In genomic region chr14:92986254-92987147, GRCh38 we compare ENCODE assay signal across 9 cellular contexts.
DNase-seq lines count a peak whose midpoint lies in the region; ATAC-seq, FAIRE-seq and TF ChIP-seq lines count a peak whose summit lies in the region.
"Had no signal": no experiment of that assay in that cellular context is flagged by ENCODE, and none has a peak within 500 bp of the region (broad histone marks: within the 10 kb centered on the region; RNA-seq: fewer than 3 reads in every experiment).

No MANE protein-coding gene starts in this region.

- POLR2A ChIA-PET in HepG2 (lab: Yijun Ruan, JAX), result interaction anchor here (1.8 to 2.6 kb wide), 2 partner anchors 33 to 36 kb away, joined by 4 to 15 read pairs; no protein-coding TSS in a partner anchor

- DNase-seq in HuH-7.5 (ENCODE audit: low spot score) (peak; percentile 80), cardiac fibroblast (ENCODE audit: low read depth in 2 of 2) (peak; percentile 70 to 76), HepG2 (ENCODE audit: low spot score) (peak; percentile 92), transverse colon (no peak), Kasumi-1 (lab: John Stamatoyannopoulos, UW) (no peak)
- DNase-seq: colonic mucosa had no signal

- ATAC-seq in HepG2 (peak; percentile 74), HG03196 (IDR thresholded peaks at IDR 0.05; ENCODE audit: unreplicated experiment) (no peak), HG02623 (IDR thresholded peaks at IDR 0.05; ENCODE audit: unreplicated experiment) (no peak)

- H2AFZ ChIP-seq in HepG2 (ENCODE audit: low read length), result no peak overlapping the region

- no peaks in the 10 kb centered on the region for H3K79me2 ChIP-seq in HepG2 (ENCODE audit: insufficient read depth, low read length)

- TF ChIP-seq CTCF in cardiac fibroblast (IDR thresholded peaks at IDR 0.05; ENCODE audit: low read depth, low read length) (no peak), HepG2 (CRISPR knock-in tag; IDR thresholded peaks at IDR 0.05) (no peak), transverse colon (IDR thresholded peaks at IDR 0.05) (no peak)

- CTCF ChIA-PET in HepG2 (lab: Yijun Ruan, JAX; ENCODE audit: low intra/inter-chr PET ratio, low total read pairs), result no interaction called here

- no peak overlapping the region for H3K27ac ChIP-seq in HepG2 (ENCODE audit: extremely low read length, insufficient read depth, low read length)
- H3K27ac ChIP-seq in transverse colon, result peak overlapping the region; percentile 14 to 77 (median 64)
- H3K27ac ChIP-seq: colonic mucosa, neutrophil had no signal

- no peaks in the 10 kb centered on the region; the same call in 1 of the 2 replicates for H4K20me1 ChIP-seq in HepG2 (ENCODE audit: insufficient read depth, low read length)

- FAIRE-seq in HepG2 (lab: Jason Lieb, UNC), result peak; percentile 91

- no peak for TF ChIP-seq RAD21 in HepG2 (CRISPR knock-in tag; IDR thresholded peaks at IDR 0.05)

- H3K36me3 ChIP-seq in HepG2 (replicated peaks in 1 of 2; ENCODE audit: control insufficient read depth in 1 of 2, insufficient read depth in 2 of 2, low read length in 2 of 2) (0 out of 5 replicates have a peak, but pooled peaks cover 0 to 5% of the 10 kb centered on the region in 2 experiments), transverse colon (no peaks in the 10 kb centered on the region)
- H3K36me3 ChIP-seq: colonic mucosa had no signal

- peak overlapping the region; percentile 18; the same call in 1 of the 2 replicates for H3K4me2 ChIP-seq in HepG2 (ENCODE audit: low read depth, low read length)

- H3K9ac ChIP-seq in HepG2 (ENCODE audit: insufficient read depth, low read depth, low read length), result no peak overlapping the region

- H3K9me3 ChIP-seq in HepG2 (ENCODE audit: low read length), result no peaks in the 10 kb centered on the region
- no peaks in the 10 kb centered on the region for H3K9me3 ChIP-seq in transverse colon
- H3K9me3 ChIP-seq: colonic mucosa, neutrophil had no signal

- in situ Hi-C loops in HepG2 (cut with HindIII; ENCODE audit: extremely low pct_ligation_motif_present, low pct_unique_long_range_greater_than_20kb), result no loop called here
- in situ Hi-C loops in transverse colon (cut with MboI; ENCODE audit: low pct_ligation_motif_present in 1 of 4, low pct_unique_long_range_greater_than_20kb in 1 of 4, low sequenced_read_pairs in 3 of 4), result no loop called here

- TF ChIP-seq EP300 in HepG2 (IDR thresholded peaks at IDR 0.05; ENCODE audit: low read depth in 2 of 2, low read length in 2 of 2) (no peak), HepG2 (CRISPR knock-in tag; IDR thresholded peaks at IDR 0.05; ENCODE audit: borderline replicate concordance) (0 out of 2 replicates have a peak, but pooled peaks have one; percentile 26), transverse colon (IDR thresholded peaks at IDR 0.05; ENCODE audit: low read depth) (no peak)

- H3K4me3 ChIP-seq in cardiac fibroblast (replicated peaks in 1 of 2; ENCODE audit: low read depth in 2 of 2, low read length in 2 of 2), result no peak overlapping the region
- H3K4me3 ChIP-seq in HepG2 (replicated peaks in 1 of 3; ENCODE audit: insufficient read depth in 1 of 3, low read depth in 2 of 3, low read length in 3 of 3), result no peak overlapping the region; a peak in 1 of 6 replicates
- H3K4me3 ChIP-seq in transverse colon, result no peak overlapping the region
- H3K4me3 ChIP-seq: colonic mucosa had no signal

- TF ChIP-seq POLR2A in HepG2 (IDR thresholded peaks at IDR 0.05; ENCODE audit: insufficient read depth in 1 of 2, low read depth in 2 of 2, low read length in 2 of 2), result no peak
- no peak for TF ChIP-seq POLR2A in transverse colon (IDR thresholded peaks at IDR 0.05)

- H3K27me3 ChIP-seq in HepG2 (ENCODE audit: control insufficient read depth in 1 of 2, insufficient read depth in 2 of 2, low read length in 2 of 2) (no peaks in the 10 kb centered on the region), transverse colon (no peaks in the 10 kb centered on the region)
- H3K27me3 ChIP-seq: colonic mucosa, neutrophil had no signal

- WGBS in HepG2 (ENCODE audit: low lambda C conversion rate), result 0% methylated on average over 1 of the region's 6 CpGs
- WGBS in transverse colon (ENCODE audit: low coverage in 1 of 2), 2 donors, result 77% methylated on average over 6 of the region's 6 CpGs; no CpG with 5 or more reads in 1 of the 2 donors

- H3K4me1 ChIP-seq in HepG2 (ENCODE audit: insufficient read depth, low read length), result peaks cover 62% of the 10 kb centered on the region
- peaks cover 11 to 27% (median 20%) of the 10 kb centered on the region in 4 donors for H3K4me1 ChIP-seq in transverse colon
- H3K4me1 ChIP-seq: colonic mucosa had no signal

- BruUV-seq in HepG2 (replicated peaks; lab: Mats Ljungman, UMichigan), result no TSS peak

- intact Hi-C loops in HepG2 (cut with micrococcal nuclease; ENCODE audit: unreplicated experiment), result no loop called here
- intact Hi-C loops in transverse colon (cut with DNase I; ENCODE audit: low total_unique reads), result no loop called here

TF ChIP-seq in HepG2, 621 proteins besides CTCF, POLR2A, EP300 and RAD21 (continues in another document):
- TF ChIP-seq GATAD2A (CRISPR knock-in tag; IDR thresholded peaks at IDR 0.05) (peak; percentile 35; the same call in 1 of the 2 replicates), SOX6 (IDR thresholded peaks at IDR 0.05) (no peak), SOX6 (CRISPR knock-in tag; IDR thresholded peaks at IDR 0.05) (0 out of 2 replicates have a peak, but pooled peaks have one; percentile 20), TBX2 (CRISPR knock-in tag; IDR thresholded peaks at IDR 0.05; ENCODE audit: borderline replicate concordance) (peak; percentile 39; the same call in 1 of the 2 replicates), HNF4A (CRISPR knock-in tag; IDR thresholded peaks at IDR 0.05) (peak; percentile 37; the same call in 1 of the 2 replicates), HMG20A (CRISPR knock-in tag; IDR thresholded peaks at IDR 0.05; ENCODE audit: borderline replicate concordance) (peak; percentile 35; the same call in 1 of the 2 replicates), PATZ1 (CRISPR knock-in tag; IDR thresholded peaks at IDR 0.05) (peak; percentile 42; the same call in 1 of the 2 replicates), ZNF687 (CRISPR knock-in tag; IDR thresholded peaks at IDR 0.05) (peak; percentile 19; the same call in 1 of the 2 replicates)

Comparison
In these comparisons a context has a peak if more than half of its experiments do, and no peak if none do; other contexts are left out.
1. DNase-seq: peak in HuH-7.5 (single experiment), cardiac fibroblast (2 of 2) and HepG2 (single experiment); none in transverse colon (single experiment) and Kasumi-1 (0 of 2).